In the genomic region with DNA sequence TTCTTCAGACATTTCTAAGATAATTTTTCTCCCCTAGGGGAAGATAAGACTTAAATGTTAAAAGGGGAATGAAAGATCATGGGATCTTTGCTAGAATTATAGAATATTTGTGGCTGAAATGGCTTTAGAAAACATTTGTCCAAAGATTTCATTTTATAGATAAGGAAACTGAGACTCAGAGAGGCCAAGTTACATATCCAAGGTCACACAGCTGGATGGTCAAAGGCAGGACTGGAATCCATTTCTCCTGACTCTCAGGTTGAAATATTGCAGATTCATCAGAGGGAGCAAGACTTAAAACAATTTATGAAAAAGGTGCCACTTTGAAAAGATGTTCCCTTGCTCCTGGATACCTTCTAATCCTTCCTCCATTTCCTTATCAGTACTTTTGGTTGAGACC, we compare ENCODE assay signal across 1 cellular context.
TF ChIP-seq lines count a peak whose summit lies in the region.

No MANE protein-coding gene starts in this region.

TF ChIP-seq in GM12878, 131 proteins besides CTCF, POLR2A, EP300 and RAD21 (continued from another document):
- TF ChIP-seq, protein P1, sequence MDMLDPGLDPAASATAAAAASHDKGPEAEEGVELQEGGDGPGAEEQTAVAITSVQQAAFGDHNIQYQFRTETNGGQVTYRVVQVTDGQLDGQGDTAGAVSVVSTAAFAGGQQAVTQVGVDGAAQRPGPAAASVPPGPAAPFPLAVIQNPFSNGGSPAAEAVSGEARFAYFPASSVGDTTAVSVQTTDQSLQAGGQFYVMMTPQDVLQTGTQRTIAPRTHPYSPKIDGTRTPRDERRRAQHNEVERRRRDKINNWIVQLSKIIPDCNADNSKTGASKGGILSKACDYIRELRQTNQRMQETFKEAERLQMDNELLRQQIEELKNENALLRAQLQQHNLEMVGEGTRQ (IDR thresholded peaks at IDR 0.05; ENCODE audit: borderline replicate concordance, low read depth, low read length) = no peak
- no peak for TF ChIP-seq WRNIP1 (IDR thresholded peaks at IDR 0.05; ENCODE audit: borderline replicate concordance, low read depth, low read length)
- no peak for TF ChIP-seq NKRF (conservative IDR thresholded peaks at IDR 0.05)
- TF ChIP-seq, protein P2, sequence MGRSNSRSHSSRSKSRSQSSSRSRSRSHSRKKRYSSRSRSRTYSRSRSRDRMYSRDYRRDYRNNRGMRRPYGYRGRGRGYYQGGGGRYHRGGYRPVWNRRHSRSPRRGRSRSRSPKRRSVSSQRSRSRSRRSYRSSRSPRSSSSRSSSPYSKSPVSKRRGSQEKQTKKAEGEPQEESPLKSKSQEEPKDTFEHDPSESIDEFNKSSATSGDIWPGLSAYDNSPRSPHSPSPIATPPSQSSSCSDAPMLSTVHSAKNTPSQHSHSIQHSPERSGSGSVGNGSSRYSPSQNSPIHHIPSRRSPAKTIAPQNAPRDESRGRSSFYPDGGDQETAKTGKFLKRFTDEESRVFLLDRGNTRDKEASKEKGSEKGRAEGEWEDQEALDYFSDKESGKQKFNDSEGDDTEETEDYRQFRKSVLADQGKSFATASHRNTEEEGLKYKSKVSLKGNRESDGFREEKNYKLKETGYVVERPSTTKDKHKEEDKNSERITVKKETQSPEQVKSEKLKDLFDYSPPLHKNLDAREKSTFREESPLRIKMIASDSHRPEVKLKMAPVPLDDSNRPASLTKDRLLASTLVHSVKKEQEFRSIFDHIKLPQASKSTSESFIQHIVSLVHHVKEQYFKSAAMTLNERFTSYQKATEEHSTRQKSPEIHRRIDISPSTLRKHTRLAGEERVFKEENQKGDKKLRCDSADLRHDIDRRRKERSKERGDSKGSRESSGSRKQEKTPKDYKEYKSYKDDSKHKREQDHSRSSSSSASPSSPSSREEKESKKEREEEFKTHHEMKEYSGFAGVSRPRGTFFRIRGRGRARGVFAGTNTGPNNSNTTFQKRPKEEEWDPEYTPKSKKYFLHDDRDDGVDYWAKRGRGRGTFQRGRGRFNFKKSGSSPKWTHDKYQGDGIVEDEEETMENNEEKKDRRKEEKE (IDR thresholded peaks at IDR 0.05) = no peak
- TF ChIP-seq, protein P3, sequence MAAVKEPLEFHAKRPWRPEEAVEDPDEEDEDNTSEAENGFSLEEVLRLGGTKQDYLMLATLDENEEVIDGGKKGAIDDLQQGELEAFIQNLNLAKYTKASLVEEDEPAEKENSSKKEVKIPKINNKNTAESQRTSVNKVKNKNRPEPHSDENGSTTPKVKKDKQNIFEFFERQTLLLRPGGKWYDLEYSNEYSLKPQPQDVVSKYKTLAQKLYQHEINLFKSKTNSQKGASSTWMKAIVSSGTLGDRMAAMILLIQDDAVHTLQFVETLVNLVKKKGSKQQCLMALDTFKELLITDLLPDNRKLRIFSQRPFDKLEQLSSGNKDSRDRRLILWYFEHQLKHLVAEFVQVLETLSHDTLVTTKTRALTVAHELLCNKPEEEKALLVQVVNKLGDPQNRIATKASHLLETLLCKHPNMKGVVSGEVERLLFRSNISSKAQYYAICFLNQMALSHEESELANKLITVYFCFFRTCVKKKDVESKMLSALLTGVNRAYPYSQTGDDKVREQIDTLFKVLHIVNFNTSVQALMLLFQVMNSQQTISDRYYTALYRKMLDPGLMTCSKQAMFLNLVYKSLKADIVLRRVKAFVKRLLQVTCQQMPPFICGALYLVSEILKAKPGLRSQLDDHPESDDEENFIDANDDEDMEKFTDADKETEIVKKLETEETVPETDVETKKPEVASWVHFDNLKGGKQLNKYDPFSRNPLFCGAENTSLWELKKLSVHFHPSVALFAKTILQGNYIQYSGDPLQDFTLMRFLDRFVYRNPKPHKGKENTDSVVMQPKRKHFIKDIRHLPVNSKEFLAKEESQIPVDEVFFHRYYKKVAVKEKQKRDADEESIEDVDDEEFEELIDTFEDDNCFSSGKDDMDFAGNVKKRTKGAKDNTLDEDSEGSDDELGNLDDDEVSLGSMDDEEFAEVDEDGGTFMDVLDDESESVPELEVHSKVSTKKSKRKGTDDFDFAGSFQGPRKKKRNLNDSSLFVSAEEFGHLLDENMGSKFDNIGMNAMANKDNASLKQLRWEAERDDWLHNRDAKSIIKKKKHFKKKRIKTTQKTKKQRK (IDR thresholded peaks at IDR 0.05; ENCODE audit: low read depth, low read length) = no peak
- TF ChIP-seq CREB1 (IDR thresholded peaks at IDR 0.05; ENCODE audit: low read depth) = no peak
- no peak for TF ChIP-seq RB1 (IDR thresholded peaks at IDR 0.05; ENCODE audit: borderline replicate concordance)
- TF ChIP-seq, protein P4, sequence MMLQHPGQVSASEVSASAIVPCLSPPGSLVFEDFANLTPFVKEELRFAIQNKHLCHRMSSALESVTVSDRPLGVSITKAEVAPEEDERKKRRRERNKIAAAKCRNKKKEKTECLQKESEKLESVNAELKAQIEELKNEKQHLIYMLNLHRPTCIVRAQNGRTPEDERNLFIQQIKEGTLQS (IDR thresholded peaks at IDR 0.05; ENCODE audit: borderline replicate concordance, extremely low read depth, low read depth, low read length) = no peak
- no peak for TF ChIP-seq TARDBP (IDR thresholded peaks at IDR 0.05; ENCODE audit: borderline replicate concordance)
- TF ChIP-seq SMC3 (IDR thresholded peaks at IDR 0.05; ENCODE audit: borderline replicate concordance, low read length) = no peak
- no peak for TF ChIP-seq ZBED1 (IDR thresholded peaks at IDR 0.05; ENCODE audit: borderline replicate concordance)
- TF ChIP-seq, protein P5, sequence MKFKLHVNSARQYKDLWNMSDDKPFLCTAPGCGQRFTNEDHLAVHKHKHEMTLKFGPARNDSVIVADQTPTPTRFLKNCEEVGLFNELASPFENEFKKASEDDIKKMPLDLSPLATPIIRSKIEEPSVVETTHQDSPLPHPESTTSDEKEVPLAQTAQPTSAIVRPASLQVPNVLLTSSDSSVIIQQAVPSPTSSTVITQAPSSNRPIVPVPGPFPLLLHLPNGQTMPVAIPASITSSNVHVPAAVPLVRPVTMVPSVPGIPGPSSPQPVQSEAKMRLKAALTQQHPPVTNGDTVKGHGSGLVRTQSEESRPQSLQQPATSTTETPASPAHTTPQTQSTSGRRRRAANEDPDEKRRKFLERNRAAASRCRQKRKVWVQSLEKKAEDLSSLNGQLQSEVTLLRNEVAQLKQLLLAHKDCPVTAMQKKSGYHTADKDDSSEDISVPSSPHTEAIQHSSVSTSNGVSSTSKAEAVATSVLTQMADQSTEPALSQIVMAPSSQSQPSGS (IDR thresholded peaks at IDR 0.05; ENCODE audit: low read length) = no peak
- no peak for TF ChIP-seq HSF1 (IDR thresholded peaks at IDR 0.05; ENCODE audit: low read depth, low read length)
- no peak for TF ChIP-seq NR2C1 (IDR thresholded peaks at IDR 0.05)
- no peak for TF ChIP-seq EGR1 (IDR thresholded peaks at IDR 0.05; ENCODE audit: borderline replicate concordance in 1 of 2, low read depth in 2 of 2, low read length in 2 of 2)
- no peak for TF ChIP-seq NFXL1 (IDR thresholded peaks at IDR 0.05; ENCODE audit: borderline replicate concordance)
- TF ChIP-seq FOS (IDR thresholded peaks at IDR 0.05; ENCODE audit: borderline replicate concordance, extremely low read depth, insufficient read length) = no peak
